In the genomic region with DNA sequence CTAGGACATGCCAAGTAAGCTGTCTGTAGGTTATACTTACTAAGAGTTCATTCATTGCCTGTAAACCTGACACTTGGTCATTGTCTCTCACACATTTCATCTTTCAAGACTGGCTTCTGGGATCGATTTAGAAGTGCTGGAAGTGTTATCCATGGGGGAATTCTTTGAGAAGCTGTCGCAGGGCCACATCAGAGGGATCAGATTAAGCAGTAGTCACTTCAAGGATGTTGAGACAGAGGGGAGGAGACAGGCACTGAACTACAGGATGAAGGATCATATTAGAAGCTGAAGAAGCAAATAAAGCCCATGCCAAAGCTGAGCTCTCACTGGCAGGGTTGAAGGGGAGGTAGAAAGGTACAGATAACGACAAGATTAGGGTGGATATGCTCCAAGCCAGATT, we compare ENCODE assay signal across 23 cellular contexts. TPM values are rescaled to one million over a fixed set of nuclear protein-coding genes. Genes with fewer than 3 reads are reported as not detected.
DNase-seq lines count a peak whose midpoint lies in the region; ATAC-seq and FAIRE-seq lines count a peak whose summit lies in the region.
"Had no signal": no experiment of that assay in that cellular context is flagged by ENCODE, and none has a peak within 500 bp of the region (broad histone marks: within the 10 kb centered on the region; RNA-seq: fewer than 3 reads in every experiment).

No MANE protein-coding gene starts in this region.

- FAIRE-seq in RCC 7860 (lab: Jason Lieb, UNC), result no peak
- FAIRE-seq: small intestine had no signal

- ATAC-seq in HG02852 (IDR thresholded peaks at IDR 0.05; ENCODE audit: unreplicated experiment) (no peak), HG02759 (IDR thresholded peaks at IDR 0.05; ENCODE audit: unreplicated experiment) (no peak)
- ATAC-seq: activated naive CD8-positive, alpha-beta T cell treated with anti-CD3 and anti-CD28 coated beads, Interleukin-2, amount 50 U/mL, for 24 hours; gastroesophageal sphincter; HCT116; psoas muscle; T-helper 17 cell had no signal

- peak overlapping the region; percentile 5 for H3K4me3 ChIP-seq in skeletal muscle cell (ENCODE audit: low read depth, low read length)
- H3K4me3 ChIP-seq: gastroesophageal sphincter, psoas muscle, transverse colon had no signal

- peak; percentile 27 for DNase-seq in HCEC 1CT
- peak; percentile 35 for DNase-seq in RCC 7860 (ENCODE audit: low spot score)
- DNase-seq in fibroblast of peridontal ligament (ENCODE audit: extremely low read depth), result peak; percentile 28
- no peak for DNase-seq in skeletal muscle cell (ENCODE audit: low read depth)
- DNase-seq in DMS79 (lab: John Stamatoyannopoulos, UW), result no peak
- no peak for DNase-seq in mucosa of gallbladder (ENCODE audit: low spot score)
- DNase-seq: activated CD4-positive, alpha-beta T cell treated with anti-CD3 and anti-CD28 coated beads, Interleukin-2, amount 50 U/mL, for 1 hour; activated naive CD8-positive, alpha-beta T cell treated with anti-CD3 and anti-CD28 coated beads, Interleukin-2, amount 50 U/mL, for 24 hours; AML-193; CD8-positive, alpha-beta memory T cell; DND-41; NCI-H748 treated with DMSO at 0.1 percent for 48 hours; psoas muscle; SIG-M5; small intestine; stimulated activated CD4-positive, alpha-beta T cell treated with anti-CD3 and anti-CD28 coated beads, Interleukin-4, amount 100 ng/mL, for 1 hour; T-helper 17 cell; transverse colon had no signal

RNA-seq across cellular contexts. Expression of a gene that starts 49.0 kb away (rescaled TPM):
- total RNA-seq in mucosa of gallbladder, result 3.1 TPM
- total RNA-seq: activated T-helper 2 cell treated with anti-CD3 and anti-CD28 coated beads, Interferon-gamma antibody, Interleukin-2, Interleukin-4, amounts not matched to agents 10 μg/mL and 5 μg/mL and 100 μg/mL, durations not matched to agents 14 hours and 24 hours and 36 hours; CD8-positive, alpha-beta memory T cell; T-helper 17 cell had no signal

Comparison
In these comparisons a context has a peak if more than half of its experiments do, and no peak if none do; other contexts are left out.
1. DNase-seq: peak in HCEC 1CT (single experiment), RCC 7860 (single experiment) and fibroblast of peridontal ligament (single experiment); none in skeletal muscle cell (single experiment), DMS79 (single experiment) and mucosa of gallbladder (single experiment).